In genomic region chr20:63253438-63254236, GRCh38 we compare ENCODE assay signal across 1 cellular context.
TF ChIP-seq lines count a peak whose summit lies in the region.

No MANE protein-coding gene starts in this region.

TF ChIP-seq in endothelial cell of umbilical vein, 7 proteins besides CTCF, POLR2A, EP300 and RAD21 (continued from another document):
- TF ChIP-seq FOS (IDR thresholded peaks at IDR 0.05; ENCODE audit: borderline replicate concordance, insufficient read depth, low read length) = no peak
- peak; percentile 59 for TF ChIP-seq EZH2 (IDR thresholded peaks at IDR 0.05; ENCODE audit: borderline replicate concordance, low read depth, low read length, severe bottlenecking)
- TF ChIP-seq JUN (IDR thresholded peaks at IDR 0.05; ENCODE audit: borderline replicate concordance, insufficient read depth, insufficient read length, low read depth) = no peak
- no peak for TF ChIP-seq POLR2AphosphoS5 (IDR thresholded peaks at IDR 0.05; ENCODE audit: insufficient read depth, low read depth, low read length)
TF ChIP-seq in endothelial cell of umbilical vein: peak in this region for 1.
